In the genomic region with DNA sequence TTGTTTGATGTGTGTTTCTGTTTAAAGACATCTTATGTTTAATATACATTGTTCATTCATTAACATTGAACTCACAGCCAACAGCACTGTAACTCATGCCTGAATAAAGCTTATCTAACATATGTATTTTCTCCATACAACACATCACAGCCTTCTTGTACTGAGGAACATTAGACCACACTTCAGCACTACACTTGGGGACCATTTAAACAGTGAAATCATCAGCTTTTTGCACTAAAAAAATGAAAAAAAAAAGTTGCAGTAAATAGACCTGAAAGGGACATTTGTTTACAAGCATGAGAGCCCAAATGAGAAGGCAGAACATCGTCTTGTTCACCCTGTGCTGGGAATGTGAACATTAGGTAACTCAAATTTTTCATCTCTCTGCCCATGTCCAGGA, we compare ENCODE assay signal across 10 cellular contexts.
"Had no signal": no experiment of that assay in that cellular context is flagged by ENCODE, and none has a peak within 500 bp of the region (broad histone marks: within the 10 kb centered on the region; RNA-seq: fewer than 3 reads in every experiment).

No MANE protein-coding gene starts in this region.

- H3K27me3 ChIP-seq: thyroid gland, vagina had no signal

- H3K4me1 ChIP-seq: foreskin keratinocyte had no signal

- H3K9me3 ChIP-seq: psoas muscle, thyroid gland, vagina had no signal

- ATAC-seq: foreskin keratinocyte had no signal

- H3K27ac Mint-ChIP-seq: activated T-cell treated with anti-CD3 and anti-CD28 coated beads, Interleukin-2, amount 50 U/mL, for 24 hours had no signal

- H3K27ac ChIP-seq: foreskin keratinocyte, WERI-Rb-1 had no signal

- H3K9me3 Mint-ChIP-seq: activated T-cell treated with anti-CD3 and anti-CD28 coated beads, Interleukin-2, amount 50 U/mL, for 24 hours had no signal

- DNase-seq: activated CD4-positive, alpha-beta T cell treated with anti-CD3 and anti-CD28 coated beads, Interleukin-2, amount 50 U/mL, for 48 hours; activated naive CD4-positive, alpha-beta T cell treated with anti-CD3 and anti-CD28 coated beads, Interleukin-2, amount 50 U/mL, for 16 hours; activated T-cell treated with anti-CD3 and anti-CD28 coated beads, Interleukin-2, amount 50 U/mL, for 24 hours; foreskin keratinocyte; mesendoderm; psoas muscle; stimulated activated CD4-positive, alpha-beta T cell treated with anti-CD3 and anti-CD28 coated beads, Interleukin-1b, Interleukin-23, amount 100 ng/mL, for 48 hours; thyroid gland; WERI-Rb-1 had no signal

- H3K4me3 ChIP-seq: psoas muscle, thyroid gland, vagina had no signal

- H3K4me3 Mint-ChIP-seq: activated T-cell treated with anti-CD3 and anti-CD28 coated beads, Interleukin-2, amount 50 U/mL, for 24 hours had no signal

- H3K27me3 Mint-ChIP-seq: activated T-cell treated with anti-CD3 and anti-CD28 coated beads, Interleukin-2, amount 50 U/mL, for 24 hours had no signal

- H3K36me3 ChIP-seq: thyroid gland had no signal
